Comparison of ENCODE assay signal across 18 cellular contexts in genomic region chr2:18445412-18446320, GRCh38.
DNase-seq lines count a peak whose midpoint lies in the region; ATAC-seq and TF ChIP-seq lines count a peak whose summit lies in the region.
"Had no signal": no experiment of that assay in that cellular context is flagged by ENCODE, and none has a peak within 500 bp of the region (broad histone marks: within the 10 kb centered on the region; RNA-seq: fewer than 3 reads in every experiment).

No MANE protein-coding gene starts in this region.

- no peaks in the 10 kb centered on the region for H3K27me3 ChIP-seq in body of pancreas
- H3K27me3 ChIP-seq in right cardiac atrium (ENCODE audit: control insufficient read depth, insufficient read depth) = no peaks in the 10 kb centered on the region
- H3K27me3 ChIP-seq in stomach = no peaks in the 10 kb centered on the region
- H3K27me3 ChIP-seq in HAP-1 (ENCODE audit: low read depth) = peaks cover 4% of the 10 kb centered on the region; the same call in 1 of the 2 replicates
- H3K27me3 ChIP-seq: adrenal gland, hepatocyte had no signal

- 59 to 60% methylated on average over 7 of the region's 7 CpGs for WGBS in body of pancreas, 2 donors
- 32% methylated on average over 7 of the region's 7 CpGs for WGBS in right cardiac atrium
- WGBS in stomach, 5 donors = 44 to 71% (median 65%) methylated on average over 7 of the region's 7 CpGs

- intact Hi-C loops in body of pancreas (cut with DNase I) (no loop called here), right cardiac atrium (cut with DNase I) (loop anchor here in 1 of 4 donors (10.0 kb wide), 1 partner anchor 299 kb away; no protein-coding TSS in a partner anchor), stomach (cut with DNase I; ENCODE audit: low total_unique reads) (no loop called here)

- in situ Hi-C loops in HAP-1 (cut with MboI; ENCODE audit: low sequenced_read_pairs) = no loop called here

- H3K4me1 ChIP-seq in body of pancreas (no peaks in the 10 kb centered on the region), right cardiac atrium (ENCODE audit: control insufficient read depth, insufficient read depth, low read length) (peaks cover 2% of the 10 kb centered on the region), stomach (peaks cover 0 to 4% (median 2%) of the 10 kb centered on the region in 4 donors), HAP-1 (no peaks in the 10 kb centered on the region)
- H3K4me1 ChIP-seq: prostate gland had no signal

- TF ChIP-seq POLR2A in body of pancreas (IDR thresholded peaks at IDR 0.05) (no peak), stomach (IDR thresholded peaks at IDR 0.05) (no peak)

- H3K9me3 ChIP-seq in body of pancreas = no peaks in the 10 kb centered on the region
- H3K9me3 ChIP-seq in right cardiac atrium (ENCODE audit: control insufficient read depth, low read length) = no peaks in the 10 kb centered on the region
- H3K9me3 ChIP-seq in stomach = no peaks in the 10 kb centered on the region
- no peaks in the 10 kb centered on the region for H3K9me3 ChIP-seq in HAP-1
- H3K9me3 ChIP-seq: adrenal gland, prostate gland had no signal

- H3K27ac ChIP-seq in body of pancreas (no peak overlapping the region), right cardiac atrium (ENCODE audit: low read length) (no peak overlapping the region), stomach (peak overlapping the region in 3 of 5 donors; percentile 7 to 52 (median 35))
- H3K27ac ChIP-seq: adrenal gland, hepatocyte, prostate gland had no signal

- DNase-seq in GM03348 (ENCODE audit: low spot score) (peak; percentile 33), body of pancreas (peak in 3 of 4 donors; percentile 7 to 30 (median 14)), right cardiac atrium (peak in 2 of 3 donors; percentile 62 to 69), stomach (no peak), NCI-H1092 (lab: John Stamatoyannopoulos, UW) (no peak), epidermal melanocyte (ENCODE audit: insufficient read length, low spot score) (no peak), HAP-1 (ENCODE audit: low spot score in 2 of 2) (no peak)
- no peak for DNase-seq in activated naive CD4-positive, alpha-beta T cell treated with anti-CD3 and anti-CD28 coated beads, Interleukin-2, amount 50 U/mL, for 16 hours
- DNase-seq: activated CD4-positive, alpha-beta memory T cell treated with anti-CD3 and anti-CD28 coated beads for 36 hours; activated T-cell treated with anti-CD3 and anti-CD28 coated beads, Interleukin-2, amount 50 U/mL, for 48 hours; adrenal gland; DMS53; kidney glomerular epithelial cell; naive thymus-derived CD4-positive, alpha-beta T cell; NCI-H146; stimulated activated naive CD8-positive, alpha-beta T cell treated with anti-CD3 and anti-CD28 coated beads, Interleukin-15, amount 100 ng/mL, for 72 hours had no signal

- TF ChIP-seq CTCF in body of pancreas (IDR thresholded peaks at IDR 0.05) (no peak), stomach (IDR thresholded peaks at IDR 0.05) (no peak)

- no peak for TF ChIP-seq EP300 in stomach (IDR thresholded peaks at IDR 0.05)

- peak; percentile 55 for ATAC-seq in body of pancreas
- ATAC-seq in right cardiac atrium = peak; percentile 94
- ATAC-seq: naive thymus-derived CD4-positive, alpha-beta T cell; stimulated activated naive CD8-positive, alpha-beta T cell treated with anti-CD3 and anti-CD28 coated beads, Interleukin-15, amount 100 ng/mL, for 72 hours had no signal

- H3K4me3 ChIP-seq in body of pancreas = no peak overlapping the region
- H3K4me3 ChIP-seq in right cardiac atrium (ENCODE audit: low read length) = no peak overlapping the region
- no peak overlapping the region for H3K4me3 ChIP-seq in stomach
- H3K4me3 ChIP-seq in HAP-1 = no peak overlapping the region
- H3K4me3 ChIP-seq: adrenal gland, hepatocyte, prostate gland had no signal

- H3K36me3 ChIP-seq in body of pancreas (replicated peaks in 1 of 2; ENCODE audit: insufficient read depth in 1 of 2, low read depth in 2 of 2) (no peaks in the 10 kb centered on the region), stomach (no peaks in the 10 kb centered on the region), HAP-1 (replicated peaks) (no peaks in the 10 kb centered on the region)
- H3K36me3 ChIP-seq: adrenal gland, prostate gland had no signal

Comparison
In these comparisons a context has a peak if more than half of its experiments do, and no peak if none do; other contexts are left out.
1. DNase-seq: peak in GM03348 (single experiment), body of pancreas (3 of 4) and right cardiac atrium (2 of 3); none in stomach (single experiment), NCI-H1092 (single experiment), epidermal melanocyte (single experiment), HAP-1 (0 of 2) and activated naive CD4-positive, alpha-beta T cell treated with anti-CD3 and anti-CD28 coated beads, Interleukin-2, amount 50 U/mL, for 16 hours (single experiment).
2. H3K27ac ChIP-seq: peak in stomach (3 of 5); none in body of pancreas (0 of 4) and right cardiac atrium (single experiment).